8 cellular contexts compared by ENCODE assay signal in genomic region chr14:64549805-64550538, GRCh38. TPM values are rescaled to one million over a fixed set of nuclear protein-coding genes. Genes with fewer than 3 reads are reported as not detected.
DNase-seq lines count a peak whose midpoint lies in the region; ATAC-seq and TF ChIP-seq lines count a peak whose summit lies in the region.

Gene PPP1R36, plus strand, starts transcription at chr14:64549961. Its CDS starts 37 bp downstream, at chr14:64549998.

- DNase-seq in NCI-H1417 (lab: John Stamatoyannopoulos, UW), result peak; percentile 79 to 89 (median 89)
- DNase-seq in activated CD8-positive, alpha-beta memory T cell treated with anti-CD3 and anti-CD28 coated beads for 24 hours, result peak; percentile 77
- DNase-seq in fibroblast of lung (ENCODE audit: low read depth in 2 of 2), result peak; percentile 23 to 26
- peak; percentile 32 for DNase-seq in neural progenitor cell (ENCODE audit: low spot score)
- no peak for DNase-seq in OCI-M2 (lab: John Stamatoyannopoulos, UW; ENCODE audit: unreplicated experiment)

- peak within 1 kb of the TSS; percentile 54 for H3K4me2 ChIP-seq in fibroblast of lung (ENCODE audit: extremely low read depth, insufficient read depth, low read length)
- H3K4me2 ChIP-seq in neural progenitor cell, result peak within 1 kb of the TSS; percentile 72

- no peak for TF ChIP-seq CTCF in fibroblast of lung (conservative IDR thresholded peaks at IDR 0.05 in 1 of 2, IDR thresholded peaks at IDR 0.05 in 1 of 2; ENCODE audit: low read depth in 1 of 2, low read length in 2 of 2)
- TF ChIP-seq CTCF in neural progenitor cell (IDR thresholded peaks at IDR 0.05), result no peak

- ATAC-seq in GM21367 (IDR thresholded peaks at IDR 0.05; ENCODE audit: unreplicated experiment) (no peak), GM19324 (IDR thresholded peaks at IDR 0.05; ENCODE audit: low FRiP score, unreplicated experiment) (no peak)

- H3K4me3 ChIP-seq in fibroblast of lung (replicated peaks in 1 of 4; ENCODE audit: control extremely low read depth in 1 of 4, insufficient read depth in 1 of 4, low read depth in 3 of 4, low read length in 4 of 4) (peak within 1 kb of the TSS in 2 of 4 experiments; percentile 11 to 24), neural progenitor cell (peak within 1 kb of the TSS; percentile 44)

- H3K79me2 ChIP-seq in fibroblast of lung (ENCODE audit: control insufficient read depth, insufficient read depth, low read length) (no peaks in the 10 kb centered on the region), neural progenitor cell (ENCODE audit: low read depth) (no peaks in the 10 kb centered on the region)

- no peaks in the 10 kb centered on the region for H3K36me3 Mint-ChIP-seq in neural progenitor cell

- no peak within 1 kb of the TSS for H3K27ac Mint-ChIP-seq in neural progenitor cell

- H3K4me3 Mint-ChIP-seq in neural progenitor cell, result peak within 1 kb of the TSS; percentile 66

- H3F3A ChIP-seq in neural progenitor cell (ENCODE audit: low read depth), result no peaks in the 10 kb centered on the region

- peaks cover 4% of the 10 kb centered on the region for H3K4me1 Mint-ChIP-seq in neural progenitor cell

- no peaks in the 10 kb centered on the region for H3K9me3 Mint-ChIP-seq in neural progenitor cell

- H2AFZ ChIP-seq in fibroblast of lung (ENCODE audit: low read length), result peak within 1 kb of the TSS; percentile 19
- H2AFZ ChIP-seq in neural progenitor cell (replicated peaks), result peak within 1 kb of the TSS; percentile 32

- H3K27ac ChIP-seq in fibroblast of lung (ENCODE audit: insufficient read depth, low read length), result no peak within 1 kb of the TSS
- no peak within 1 kb of the TSS for H3K27ac ChIP-seq in neural progenitor cell

- no peaks in the 10 kb centered on the region for H4K20me1 ChIP-seq in fibroblast of lung (ENCODE audit: control insufficient read depth, extremely low read depth, insufficient read depth, low read length)
- H4K20me1 ChIP-seq in neural progenitor cell (ENCODE audit: low read depth), result no peaks in the 10 kb centered on the region

- H3K27me3 Mint-ChIP-seq in neural progenitor cell (ENCODE audit: insufficient read depth, low read depth), result peaks cover 17% of the 10 kb centered on the region

- H3K4me1 ChIP-seq in ES-I3 (ENCODE audit: insufficient read depth, low read length), result peaks cover 10% of the 10 kb centered on the region
- no peaks in the 10 kb centered on the region for H3K4me1 ChIP-seq in fibroblast of lung (ENCODE audit: control insufficient read depth, extremely low read depth, insufficient read depth, low read length)
- H3K4me1 ChIP-seq in neural progenitor cell, result peaks cover 2% of the 10 kb centered on the region

- H3K9ac ChIP-seq in ES-I3 (ENCODE audit: low read depth, low read length), result peak within 1 kb of the TSS; percentile 86
- no peak within 1 kb of the TSS for H3K9ac ChIP-seq in fibroblast of lung (ENCODE audit: insufficient read depth, low read length)
- no peak within 1 kb of the TSS for H3K9ac ChIP-seq in neural progenitor cell

- H3K27me3 ChIP-seq in fibroblast of lung (ENCODE audit: control insufficient read depth, insufficient read depth, low read length) (peaks cover 8% of the 10 kb centered on the region), neural progenitor cell (peaks cover 40% of the 10 kb centered on the region)

- no peaks in the 10 kb centered on the region for H3K36me3 ChIP-seq in ES-I3 (ENCODE audit: insufficient read depth, low read length)
- H3K36me3 ChIP-seq in fibroblast of lung (ENCODE audit: control insufficient read depth, insufficient read depth, low read length), result no peaks in the 10 kb centered on the region
- H3K36me3 ChIP-seq in neural progenitor cell, result no peaks in the 10 kb centered on the region

- H3K9me3 ChIP-seq in ES-I3 (ENCODE audit: control insufficient read depth, insufficient read depth, low read length) (no peaks in the 10 kb centered on the region), fibroblast of lung (ENCODE audit: control insufficient read depth, insufficient read depth, low read depth, low read length) (no peaks in the 10 kb centered on the region), neural progenitor cell (ENCODE audit: low read depth) (no peaks in the 10 kb centered on the region)

RNA-seq across cellular contexts. Expression of gene PPP1R36, which starts in this region (rescaled TPM):
- total RNA-seq in fibroblast of lung (1.0 and 1.3 TPM in 2 replicates), neural progenitor cell (ENCODE audit: low replicate concordance) (0.81 TPM in 1 of 2 replicates, not detected in the other)
- polyA plus RNA-seq in fibroblast of lung, result 0.37 and 0.87 TPM in 2 replicates
- 0.45 and 0.52 TPM in 2 replicates for polyA plus RNA-seq in fibroblast of lung (2012)
- not detected in 2 replicates for polyA minus RNA-seq in fibroblast of lung (ENCODE audit: low replicate concordance)

Comparison
In these comparisons a context has a peak if more than half of its experiments do, and no peak if none do; other contexts are left out.
1. Peak in DNase-seq, H3K4me3 ChIP-seq and H3K4me2 ChIP-seq in neural progenitor cell; RNA of the gene not detected or under 1 TPM.